In genomic region chr14:68961781-68962584, GRCh38 we compare ENCODE assay signal across 8 cellular contexts. TPM values are rescaled to one million over a fixed set of nuclear protein-coding genes. Genes with fewer than 3 reads are reported as not detected.
DNase-seq lines count a peak whose midpoint lies in the region; ATAC-seq and TF ChIP-seq lines count a peak whose summit lies in the region.

No MANE protein-coding gene starts in this region.

- H3K27ac ChIP-seq in foreskin keratinocyte (no peak overlapping the region), stomach smooth muscle (ENCODE audit: low read length) (peak overlapping the region; percentile 74), psoas muscle (no peak overlapping the region)

- ATAC-seq in foreskin keratinocyte = peak; percentile 87
- no peak for ATAC-seq in psoas muscle

- H3K4me3 ChIP-seq in stomach smooth muscle (ENCODE audit: low read length in 2 of 2) (peak overlapping the region; percentile 13 to 49), psoas muscle (no peak overlapping the region)

- no peaks in the 10 kb centered on the region for H3K9me3 ChIP-seq in stomach smooth muscle (ENCODE audit: control insufficient read depth in 2 of 2, low read length in 2 of 2)
- H3K9me3 ChIP-seq in psoas muscle = no peaks in the 10 kb centered on the region

- intact Hi-C loops in activated T-helper 2 cell treated with anti-CD3 and anti-CD28 coated beads, Interferon-gamma antibody, Interleukin-2, Interleukin-4, amounts not matched to agents 10 μg/mL and 5 μg/mL and 100 μg/mL, durations not matched to agents 14 hours and 24 hours and 36 hours (cut with micrococcal nuclease) = no loop called here
- intact Hi-C loops in psoas muscle (cut with DNase I) = no loop called here

- H3K27ac Mint-ChIP-seq in activated T-helper 2 cell treated with anti-CD3 and anti-CD28 coated beads, Interferon-gamma antibody, Interleukin-2, Interleukin-4, amounts not matched to agents 10 μg/mL and 5 μg/mL and 100 μg/mL, durations not matched to agents 14 hours and 24 hours and 36 hours = no peak overlapping the region
- H3K27ac Mint-ChIP-seq in T-helper 2 cell treated with Interferon-gamma antibody and Interleukin-4, amounts not matched to agents 5 μg/mL and 100 μg/mL, for 36 hours = no peak overlapping the region

- peaks cover 17% of the 10 kb centered on the region for H3K4me1 Mint-ChIP-seq in activated T-helper 2 cell treated with anti-CD3 and anti-CD28 coated beads, Interferon-gamma antibody, Interleukin-2, Interleukin-4, amounts not matched to agents 10 μg/mL and 5 μg/mL and 100 μg/mL, durations not matched to agents 14 hours and 24 hours and 36 hours (ENCODE audit: low read depth)
- peaks cover 15% of the 10 kb centered on the region for H3K4me1 Mint-ChIP-seq in T-helper 2 cell treated with Interferon-gamma antibody and Interleukin-4, amounts not matched to agents 5 μg/mL and 100 μg/mL, for 36 hours (ENCODE audit: low read depth)

- peaks cover 9 to 12% of the 10 kb centered on the region in 2 donors for H3K36me3 ChIP-seq in stomach smooth muscle (ENCODE audit: control insufficient read depth in 2 of 2, insufficient read depth in 2 of 2, low read length in 2 of 2)
- H3K36me3 ChIP-seq in psoas muscle (ENCODE audit: insufficient read depth in 1 of 2, low read depth in 1 of 2) = no peaks in the 10 kb centered on the region

- no peaks in the 10 kb centered on the region for H3K9me3 Mint-ChIP-seq in activated T-helper 2 cell treated with anti-CD3 and anti-CD28 coated beads, Interferon-gamma antibody, Interleukin-2, Interleukin-4, amounts not matched to agents 10 μg/mL and 5 μg/mL and 100 μg/mL, durations not matched to agents 14 hours and 24 hours and 36 hours
- no peaks in the 10 kb centered on the region for H3K9me3 Mint-ChIP-seq in T-helper 2 cell treated with Interferon-gamma antibody and Interleukin-4, amounts not matched to agents 5 μg/mL and 100 μg/mL, for 36 hours

- H3K27me3 ChIP-seq in foreskin keratinocyte (no peaks in the 10 kb centered on the region), stomach smooth muscle (ENCODE audit: control insufficient read depth in 1 of 2, insufficient read depth in 2 of 2, low read length in 2 of 2) (no peaks in the 10 kb centered on the region), psoas muscle (ENCODE audit: insufficient read depth in 3 of 3, low read length in 2 of 3) (no peaks in the 10 kb centered on the region)

- H3K4me3 Mint-ChIP-seq in activated T-helper 2 cell treated with anti-CD3 and anti-CD28 coated beads, Interferon-gamma antibody, Interleukin-2, Interleukin-4, amounts not matched to agents 10 μg/mL and 5 μg/mL and 100 μg/mL, durations not matched to agents 14 hours and 24 hours and 36 hours (ENCODE audit: low read depth) = no peak overlapping the region
- H3K4me3 Mint-ChIP-seq in T-helper 2 cell treated with Interferon-gamma antibody and Interleukin-4, amounts not matched to agents 5 μg/mL and 100 μg/mL, for 36 hours = no peak overlapping the region

- WGBS in psoas muscle, 3 donors = 66 to 71% (median 67%) methylated on average over 16 of the region's 16 CpGs

- peak; percentile 47 for DNase-seq in NCI-H146 (lab: John Stamatoyannopoulos, UW)
- no peak for DNase-seq in NCI-H146 treated with DMSO at 0.1 percent for 48 hours (lab: John Stamatoyannopoulos, UW; ENCODE audit: unreplicated experiment)
- peak; percentile 83 for DNase-seq in RPMI7951 (ENCODE audit: low read depth)
- peak; percentile 83 to 93 for DNase-seq in foreskin keratinocyte
- no peak for DNase-seq in activated T-helper 2 cell treated with anti-CD3 and anti-CD28 coated beads, Interferon-gamma antibody, Interleukin-2, Interleukin-4, amounts not matched to agents 10 μg/mL and 5 μg/mL and 100 μg/mL, durations not matched to agents 14 hours and 24 hours and 36 hours (ENCODE audit: low spot score)
- DNase-seq in T-helper 2 cell treated with Interferon-gamma antibody and Interleukin-4, amounts not matched to agents 5 μg/mL and 100 μg/mL, for 36 hours (ENCODE audit: low spot score) = no peak
- no peak for DNase-seq in psoas muscle

- H3K4me1 ChIP-seq in foreskin keratinocyte = peaks cover 64% of the 10 kb centered on the region
- H3K4me1 ChIP-seq in stomach smooth muscle (ENCODE audit: control insufficient read depth, insufficient read depth, low read length) = peaks cover 90% of the 10 kb centered on the region
- H3K4me1 ChIP-seq in psoas muscle = peaks cover 5% of the 10 kb centered on the region

- peaks cover 4% of the 10 kb centered on the region for H3K36me3 Mint-ChIP-seq in activated T-helper 2 cell treated with anti-CD3 and anti-CD28 coated beads, Interferon-gamma antibody, Interleukin-2, Interleukin-4, amounts not matched to agents 10 μg/mL and 5 μg/mL and 100 μg/mL, durations not matched to agents 14 hours and 24 hours and 36 hours (ENCODE audit: low read depth)
- no peaks in the 10 kb centered on the region for H3K36me3 Mint-ChIP-seq in T-helper 2 cell treated with Interferon-gamma antibody and Interleukin-4, amounts not matched to agents 5 μg/mL and 100 μg/mL, for 36 hours (ENCODE audit: low read depth)

- H3K27me3 Mint-ChIP-seq in activated T-helper 2 cell treated with anti-CD3 and anti-CD28 coated beads, Interferon-gamma antibody, Interleukin-2, Interleukin-4, amounts not matched to agents 10 μg/mL and 5 μg/mL and 100 μg/mL, durations not matched to agents 14 hours and 24 hours and 36 hours (ENCODE audit: low read depth) = no peaks in the 10 kb centered on the region
- H3K27me3 Mint-ChIP-seq in T-helper 2 cell treated with Interferon-gamma antibody and Interleukin-4, amounts not matched to agents 5 μg/mL and 100 μg/mL, for 36 hours (ENCODE audit: low read depth) = no peaks in the 10 kb centered on the region

- TF ChIP-seq CTCF in foreskin keratinocyte (conservative IDR thresholded peaks at IDR 0.05) = no peak
- no peak for TF ChIP-seq CTCF in psoas muscle (IDR thresholded peaks at IDR 0.05)

- peak overlapping the region in 1 of 2 donors; percentile 2 for H3K9ac ChIP-seq in stomach smooth muscle (ENCODE audit: low read length in 2 of 2)

RNA-seq across cellular contexts. Expression of gene ACTN1, which starts 17.1 kb away (rescaled TPM):
- 228 and 231 TPM in 2 replicates for total RNA-seq in RPMI7951 (2014; rRNA removed; shearing (Covaris generic))
- total RNA-seq in foreskin keratinocyte (687 and 748 TPM in 2 replicates), psoas muscle (10 to 100 TPM; 10.9 to 23.7 (median 16.0) TPM)
- polyA plus RNA-seq in foreskin keratinocyte (401 and 426 TPM in 2 replicates), psoas muscle (1 to 10 TPM; 5.8 to 9.1 (median 6.2) TPM)
- 133 and 134 TPM in 2 replicates for total RNA-seq in activated T-helper 2 cell treated with anti-CD3 and anti-CD28 coated beads, Interferon-gamma antibody, Interleukin-2, Interleukin-4, amounts not matched to agents 10 μg/mL and 5 μg/mL and 100 μg/mL, durations not matched to agents 14 hours and 24 hours and 36 hours

Comparison
In these comparisons a context has a peak if more than half of its experiments do, and no peak if none do; other contexts are left out.
1. DNase-seq: peak in NCI-H146 (single experiment), RPMI7951 (single experiment) and foreskin keratinocyte (2 of 2); none in NCI-H146 treated with DMSO at 0.1 percent for 48 hours (single experiment), activated T-helper 2 cell treated with anti-CD3 and anti-CD28 coated beads, Interferon-gamma antibody, Interleukin-2, Interleukin-4, amounts not matched to agents 10 μg/mL and 5 μg/mL and 100 μg/mL, durations not matched to agents 14 hours and 24 hours and 36 hours (single experiment), T-helper 2 cell treated with Interferon-gamma antibody and Interleukin-4, amounts not matched to agents 5 μg/mL and 100 μg/mL, for 36 hours (single experiment) and psoas muscle (0 of 2).